8 cellular contexts compared by ENCODE assay signal in genomic region chr3:186570941-186571643, GRCh38. TPM values are rescaled to one million over a fixed set of nuclear protein-coding genes. Genes with fewer than 3 reads are reported as not detected.
DNase-seq lines count a peak whose midpoint lies in the region; TF ChIP-seq lines count a peak whose summit lies in the region.

No MANE protein-coding gene starts in this region.

- H3K79me2 ChIP-seq in parathyroid adenoma = peaks cover 16% of the 10 kb centered on the region

- peak overlapping the region; percentile 85 for H3K27ac ChIP-seq in parathyroid adenoma

- peak overlapping the region; percentile 99 for H2AFZ ChIP-seq in parathyroid adenoma

- TF ChIP-seq CTCF in epithelial cell of proximal tubule (conservative IDR thresholded peaks at IDR 0.05; ENCODE audit: low read depth, low read length) (no peak), parathyroid adenoma (IDR thresholded peaks at IDR 0.05) (no peak)

- H3K36me3 ChIP-seq in parathyroid adenoma (ENCODE audit: control insufficient read depth, insufficient read depth, low read length) = no peaks in the 10 kb centered on the region

- DNase-seq in G401 (ENCODE audit: low spot score) (peak; percentile 5), RKO (ENCODE audit: low spot score) (peak; percentile 24), epithelial cell of proximal tubule (ENCODE audit: low read depth) (no peak), GOT3 (lab: John Stamatoyannopoulos, UW) (no peak), NCI-H345 treated with DMSO at 0.1 percent for 48 hours (lab: John Stamatoyannopoulos, UW; ENCODE audit: unreplicated experiment) (no peak), SHP77 (lab: John Stamatoyannopoulos, UW) (no peak)
- DNase-seq in stimulated activated CD4-positive, alpha-beta T cell treated with anti-CD3 and anti-CD28 coated beads, Interleukin-15, amount 100 ng/mL, for 24 hours = no peak

- no peaks in the 10 kb centered on the region for H3K27me3 ChIP-seq in parathyroid adenoma (ENCODE audit: control insufficient read depth, insufficient read depth, low read length)

- H3K9me3 ChIP-seq in parathyroid adenoma (ENCODE audit: control insufficient read depth, low read length) = no peaks in the 10 kb centered on the region

- in situ Hi-C loops in G401 (cut with HindIII; ENCODE audit: low sequenced_read_pairs) = no loop called here

- peak overlapping the region; percentile 85 for H3K9ac ChIP-seq in parathyroid adenoma

- H3K4me1 ChIP-seq in parathyroid adenoma = peaks cover 11% of the 10 kb centered on the region

- peak overlapping the region; percentile 78 for H3K4me2 ChIP-seq in parathyroid adenoma (ENCODE audit: low read length)

- H3K4me3 ChIP-seq in epithelial cell of proximal tubule (ENCODE audit: low read depth, low read length) (peak overlapping the region; percentile 91), parathyroid adenoma (ENCODE audit: low read depth, low read length) (peak overlapping the region; percentile 97)

RNA-seq across cellular contexts. Expression of gene DNAJB11, which starts 0.6 kb away (rescaled TPM):
- total RNA-seq in G401 (2014; rRNA removed; shearing (Covaris generic)) = 41.7 and 78.6 TPM in 2 replicates
- total RNA-seq in epithelial cell of proximal tubule = 76.7 and 96.3 TPM in 2 replicates

RNA-seq across cellular contexts. Expression of gene TBCCD1, which starts 4.0 kb away (rescaled TPM):
- total RNA-seq in G401 (2014; rRNA removed; shearing (Covaris generic)) = 27.7 and 37.1 TPM in 2 replicates
- 10.8 and 14.9 TPM in 2 replicates for total RNA-seq in epithelial cell of proximal tubule

RNA-seq across cellular contexts. Expression of gene CRYGS, which starts 26.9 kb away (rescaled TPM):
- 0.37 and 2.0 TPM in 2 replicates for total RNA-seq in G401 (2014; rRNA removed; shearing (Covaris generic))
- 0.43 TPM in 1 of 2 replicates, not detected in the other for total RNA-seq in epithelial cell of proximal tubule

RNA-seq across cellular contexts. Expression of gene AHSG, which starts 41.8 kb away (rescaled TPM):
- total RNA-seq in G401 (2014; rRNA removed; shearing (Covaris generic)) = not detected in 2 replicates
- total RNA-seq in epithelial cell of proximal tubule = not detected in 2 replicates

Comparison
In these comparisons a context has a peak if more than half of its experiments do, and no peak if none do; other contexts are left out.
1. DNase-seq: peak in G401 (single experiment) and RKO (single experiment); none in epithelial cell of proximal tubule (single experiment), GOT3 (single experiment), NCI-H345 treated with DMSO at 0.1 percent for 48 hours (single experiment), stimulated activated CD4-positive, alpha-beta T cell treated with anti-CD3 and anti-CD28 coated beads, Interleukin-15, amount 100 ng/mL, for 24 hours (single experiment) and SHP77 (0 of 2).